ENCODE assay signal across 20 cellular contexts in genomic region chr2:111135237-111135909, GRCh38. TPM values are rescaled to one million over a fixed set of nuclear protein-coding genes. Genes with fewer than 3 reads are reported as not detected.
A peak's percentile ranks its signal among the peaks of the same experiment; 100 is the strongest.
DNase-seq lines count a peak whose midpoint lies in the region; ATAC-seq and TF ChIP-seq lines count a peak whose summit lies in the region.
"Had no signal": no experiment of that assay in that cellular context is flagged by ENCODE, and none has a peak within 500 bp of the region (broad histone marks: within the 10 kb centered on the region; RNA-seq: fewer than 3 reads in every experiment).

No MANE protein-coding gene starts in this region.

- H3K4me1 ChIP-seq in DND-41 (ENCODE audit: insufficient read depth, low read length): peaks cover 23% of the 10 kb centered on the region
- peaks cover 90% of the 10 kb centered on the region for H3K4me1 ChIP-seq in OCI-LY1 (ENCODE audit: insufficient read depth, low read length, severe bottlenecking)
- peaks cover 26% of the 10 kb centered on the region for H3K4me1 ChIP-seq in neural progenitor cell
- H3K4me1 ChIP-seq in skeletal muscle tissue (ENCODE audit: control insufficient read depth in 3 of 3, insufficient read depth in 3 of 3, low read length in 3 of 3): peaks cover 32 to 40% (median 33%) of the 10 kb centered on the region in 3 donors
- H3K4me1 ChIP-seq in MM.1S (ENCODE audit: low read length): peaks cover 21% of the 10 kb centered on the region

- TF ChIP-seq CTCF in DND-41 (IDR thresholded peaks at IDR 0.05; ENCODE audit: borderline replicate concordance, extremely low read depth, low read length, poor library complexity, severe bottlenecking): no peak
- TF ChIP-seq CTCF in OCI-LY1 (IDR thresholded peaks at IDR 0.05; ENCODE audit: low read length): no peak
- no peak for TF ChIP-seq CTCF in neural progenitor cell (IDR thresholded peaks at IDR 0.05)
- TF ChIP-seq CTCF in MM.1S (IDR thresholded peaks at IDR 0.05; ENCODE audit: low read length): no peak

- peaks cover 24% of the 10 kb centered on the region for H3K4me1 Mint-ChIP-seq in neural progenitor cell

- no peak overlapping the region for H3K9ac ChIP-seq in DND-41 (ENCODE audit: low read depth, low read length)
- H3K9ac ChIP-seq in OCI-LY1 (ENCODE audit: low read length): no peak overlapping the region
- no peak overlapping the region for H3K9ac ChIP-seq in neural progenitor cell
- H3K9ac ChIP-seq in skeletal muscle tissue (ENCODE audit: low read depth in 1 of 3, low read length in 3 of 3): peak overlapping the region in 1 of 3 donors; percentile 47
- H3K9ac ChIP-seq in MM.1S (ENCODE audit: low read length): no peak overlapping the region
- H3K9ac ChIP-seq: GM23248 had no signal

- H3K27me3 Mint-ChIP-seq in neural progenitor cell (ENCODE audit: insufficient read depth, low read depth): no peaks in the 10 kb centered on the region
- H3K27me3 Mint-ChIP-seq: B cell had no signal

- H3K9me3 ChIP-seq in DND-41 (ENCODE audit: insufficient read depth, low read length, severe bottlenecking) (no peaks in the 10 kb centered on the region), OCI-LY1 (ENCODE audit: low read length) (no peaks in the 10 kb centered on the region), neural progenitor cell (ENCODE audit: low read depth) (no peaks in the 10 kb centered on the region), skeletal muscle tissue (ENCODE audit: control insufficient read depth in 3 of 3, low read length in 3 of 3) (no peaks in the 10 kb centered on the region), MM.1S (replicated peaks; ENCODE audit: insufficient read depth, low read length) (no peaks in the 10 kb centered on the region)
- H3K9me3 ChIP-seq: SJCRH30 had no signal

- no peak overlapping the region for H3K4me2 ChIP-seq in DND-41 (ENCODE audit: insufficient read depth, low read length)
- H3K4me2 ChIP-seq in OCI-LY1 (ENCODE audit: low read length): no peak overlapping the region
- peak overlapping the region; percentile 21 for H3K4me2 ChIP-seq in neural progenitor cell
- H3K4me2 ChIP-seq in MM.1S (ENCODE audit: low read depth, low read length): no peak overlapping the region
- H3K4me2 ChIP-seq: PC-9 had no signal

- no peaks in the 10 kb centered on the region for H3K27me3 ChIP-seq in DND-41 (ENCODE audit: insufficient read depth, low read length, poor library complexity)
- no peaks in the 10 kb centered on the region for H3K27me3 ChIP-seq in OCI-LY1 (ENCODE audit: insufficient read depth, low read length)
- H3K27me3 ChIP-seq in neural progenitor cell: no peaks in the 10 kb centered on the region
- no peaks in the 10 kb centered on the region for H3K27me3 ChIP-seq in skeletal muscle tissue (ENCODE audit: control insufficient read depth in 3 of 3, insufficient read depth in 3 of 3, low read length in 3 of 3)
- H3K27me3 ChIP-seq in MM.1S (replicated peaks; ENCODE audit: insufficient read depth, low read length): no peaks in the 10 kb centered on the region
- H3K27me3 ChIP-seq: SJCRH30 had no signal

- H3K4me3 ChIP-seq in DND-41 (ENCODE audit: low read depth in 1 of 2, low read length in 2 of 2): no peak overlapping the region
- H3K4me3 ChIP-seq in OCI-LY1 (ENCODE audit: low read depth, low read length, poor library complexity, severe bottlenecking): no peak overlapping the region
- no peak overlapping the region for H3K4me3 ChIP-seq in neural progenitor cell
- no peak overlapping the region for H3K4me3 ChIP-seq in skeletal muscle tissue (ENCODE audit: low read length in 3 of 3)
- H3K4me3 ChIP-seq in MM.1S (ENCODE audit: low read length): no peak overlapping the region
- H3K4me3 ChIP-seq: GM23248, PC-9, SJCRH30 had no signal

- peak overlapping the region; percentile 6 for H3K27ac ChIP-seq in DND-41 (ENCODE audit: low read length)
- peak overlapping the region; percentile 3 for H3K27ac ChIP-seq in OCI-LY1 (ENCODE audit: low read depth, low read length, poor library complexity, severe bottlenecking)
- H3K27ac ChIP-seq in neural progenitor cell: no peak overlapping the region
- H3K27ac ChIP-seq in skeletal muscle tissue (ENCODE audit: low read depth, low read length): peak overlapping the region; percentile 51
- H3K27ac ChIP-seq in MM.1S (ENCODE audit: low read length): no peak overlapping the region
- H3K27ac ChIP-seq: GM23248, PC-9, SJCRH30 had no signal

- H3K9me3 Mint-ChIP-seq in neural progenitor cell: no peaks in the 10 kb centered on the region
- H3K9me3 Mint-ChIP-seq: H9 had no signal

- H3K36me3 Mint-ChIP-seq in neural progenitor cell: peaks cover 67% of the 10 kb centered on the region

- ATAC-seq in DND-41 (ENCODE audit: insufficient read depth, low read depth): 0 out of 3 replicates have a peak, but pooled peaks have one; percentile 6

- H2AFZ ChIP-seq in DND-41 (ENCODE audit: low read depth, low read length) (no peak overlapping the region), OCI-LY1 (ENCODE audit: low read length) (no peak overlapping the region), neural progenitor cell (replicated peaks) (no peak overlapping the region), MM.1S (ENCODE audit: low read length) (no peak overlapping the region)
- H2AFZ ChIP-seq: GM23248, PC-9 had no signal

- H3K9me2 ChIP-seq in OCI-LY1 (ENCODE audit: low read depth, low read length) (no peaks in the 10 kb centered on the region), MM.1S (replicated peaks; ENCODE audit: insufficient read depth, low read length) (no peaks in the 10 kb centered on the region)

- H3K36me3 ChIP-seq in DND-41 (ENCODE audit: insufficient read depth, low read length) (peaks cover 63% of the 10 kb centered on the region), OCI-LY1 (ENCODE audit: insufficient read depth, low read length) (peaks cover 99% of the 10 kb centered on the region), neural progenitor cell (peaks cover 31% of the 10 kb centered on the region), skeletal muscle tissue (ENCODE audit: control insufficient read depth in 3 of 3, insufficient read depth in 3 of 3, low read length in 3 of 3) (peaks cover 0 to 8% (median 0%) of the 10 kb centered on the region in 3 donors), MM.1S (replicated peaks; ENCODE audit: insufficient read depth, low read length) (peaks cover 39% of the 10 kb centered on the region; the same call in 1 of the 2 replicates)

- H3K79me2 ChIP-seq in DND-41 (ENCODE audit: insufficient read depth, low read length) (peaks cover 98% of the 10 kb centered on the region), OCI-LY1 (ENCODE audit: insufficient read depth, low read length) (peaks cover 99% of the 10 kb centered on the region), neural progenitor cell (ENCODE audit: low read depth) (peaks cover 100% of the 10 kb centered on the region), MM.1S (ENCODE audit: low read length) (peaks cover 99% of the 10 kb centered on the region)

- DNase-seq in DND-41 (no peak), neural progenitor cell (ENCODE audit: low spot score) (no peak), MM.1S (no peak), Ammon's horn (ENCODE audit: low spot score) (no peak), kidney glomerular epithelial cell (lab: John Stamatoyannopoulos, UW) (no peak)
- DNase-seq: DMS153; KG1; NCI-H1105; NCI-H1436 treated with DMSO at 0.1 percent for 48 hours; NCI-H1930; NCI-H2107; NCI-H526; NK-92 treated with Interleukin-12 subunit alpha and Interleukin-12 subunit beta, amount 100 ng/mL, for 24 hours; SJCRH30 had no signal

- H3F3A ChIP-seq in OCI-LY1 (ENCODE audit: insufficient read depth, low read length) (0 out of 2 replicates have a peak, but pooled peaks cover 3% of the 10 kb centered on the region), neural progenitor cell (ENCODE audit: low read depth) (no peaks in the 10 kb centered on the region), MM.1S (ENCODE audit: insufficient read depth, low read length) (peaks cover 4% of the 10 kb centered on the region; the same call in 1 of the 2 replicates)

- no peak overlapping the region for H3K4me3 Mint-ChIP-seq in neural progenitor cell
- H3K4me3 Mint-ChIP-seq: B cell, H9 had no signal

- no peak overlapping the region for H3K27ac Mint-ChIP-seq in neural progenitor cell

- H4K20me1 ChIP-seq in DND-41 (ENCODE audit: insufficient read depth, low read length) (peaks cover 35% of the 10 kb centered on the region; the same call in 1 of the 2 replicates), OCI-LY1 (ENCODE audit: insufficient read depth, low read length) (peaks cover 7% of the 10 kb centered on the region), neural progenitor cell (ENCODE audit: low read depth) (peaks cover 99% of the 10 kb centered on the region), MM.1S (ENCODE audit: insufficient read depth, low read length) (peaks cover 82% of the 10 kb centered on the region)

RNA-seq across cellular contexts. Expression of gene BCL2L11, which starts 14.7 kb away (rescaled TPM):
- 46.9 and 54.9 TPM in 2 replicates for total RNA-seq in neural progenitor cell (ENCODE audit: low replicate concordance)
- 6.3 TPM for total RNA-seq in skeletal muscle tissue

Comparison
In these comparisons a context has a peak if more than half of its experiments do, and no peak if none do; other contexts are left out.
1. H3K27ac ChIP-seq: peak in DND-41 (single experiment), OCI-LY1 (single experiment) and skeletal muscle tissue (single experiment); none in neural progenitor cell (single experiment) and MM.1S (single experiment).